Comparison of ENCODE assay signal across 27 cellular contexts in the genomic region with DNA sequence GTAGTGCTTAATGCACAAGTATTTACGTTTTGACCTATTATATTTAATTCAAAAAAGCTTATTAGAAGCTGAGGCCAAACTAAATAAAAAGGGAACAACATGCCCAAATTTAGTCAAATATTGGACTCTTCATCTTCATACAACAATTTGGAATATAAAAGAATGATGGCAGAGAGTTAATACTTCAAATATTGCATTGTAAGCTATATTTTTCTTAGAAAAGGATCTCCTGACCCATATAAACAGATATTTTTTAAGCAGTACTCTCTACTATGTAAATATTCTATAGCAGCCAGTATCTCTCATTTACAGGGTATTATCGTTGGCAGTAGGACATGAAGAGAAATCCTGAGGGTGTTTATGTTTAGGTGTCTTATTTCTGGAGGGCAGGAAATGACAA.
"Had no signal": no experiment of that assay in that cellular context is flagged by ENCODE, and none has a peak within 500 bp of the region (broad histone marks: within the 10 kb centered on the region; RNA-seq: fewer than 3 reads in every experiment).

No MANE protein-coding gene starts in this region.

- H3K9ac ChIP-seq: neural progenitor cell had no signal

- ATAC-seq: activated CD4-positive, alpha-beta T cell treated with anti-CD3 and anti-CD28 coated beads for 36 hours; activated naive CD4-positive, alpha-beta T cell treated with anti-CD3 and anti-CD28 coated beads, Interleukin-2, amount 50 U/mL, for 72 hours; activated T-cell treated with anti-CD3 and anti-CD28 coated beads, Interleukin-2, amount 50 U/mL, for 72 hours; natural killer cell; right cardiac atrium; stimulated activated naive CD8-positive, alpha-beta T cell treated with anti-CD3 and anti-CD28 coated beads, Interleukin-15, Interleukin-2, amounts not matched to agents 100 U/mL and 50 U/mL, for 24 hours had no signal

- FAIRE-seq: endothelial cell of umbilical vein, islet of Langerhans, urothelium cell line had no signal

- H3K4me2 ChIP-seq: neural progenitor cell had no signal

- H3K27ac ChIP-seq: cardiac muscle cell, left ventricle myocardium inferior, neural progenitor cell, testis, transverse colon had no signal

- H3K9me3 ChIP-seq: left ventricle myocardium inferior, testis, transverse colon had no signal

- DNase-seq: activated B cell treated with CpG ODN at 0.5 μM for 24 hours; activated CD4-positive, alpha-beta T cell treated with anti-CD3 and anti-CD28 coated beads for 36 hours; activated CD4-positive, alpha-beta T cell treated with anti-CD3 and anti-CD28 coated beads, Interleukin-2, amount 50 U/mL, for 4 hours; activated naive CD4-positive, alpha-beta T cell; activated T-cell treated with anti-CD3 and anti-CD28 coated beads for 4 hours; activated T-cell treated with anti-CD3 and anti-CD28 coated beads, Interleukin-2, amount 50 U/mL, for 72 hours; anterior cingulate cortex; cerebellar nuclear complex; foreskin melanocyte; left ventricle myocardium inferior; mesendoderm; natural killer cell; occipital lobe; posterior cingulate gyrus; right cardiac atrium; stimulated activated CD4-positive, alpha-beta T cell treated with anti-CD3 and anti-CD28 coated beads, Interleukin-2, amount 100 ng/mL, for 48 hours; stimulated activated naive CD8-positive, alpha-beta T cell treated with anti-CD3 and anti-CD28 coated beads, Interleukin-15, Interleukin-2, amounts not matched to agents 100 U/mL and 50 U/mL, for 24 hours; T-helper 1 cell; testis; transverse colon had no signal

- H3K4me1 ChIP-seq: left ventricle myocardium inferior, neural progenitor cell, testis, transverse colon had no signal

- H3K4me3 ChIP-seq: cardiac muscle cell, left ventricle myocardium inferior, lung, neural progenitor cell, testis, transverse colon had no signal

- H3K27me3 ChIP-seq: cardiac muscle cell, neural progenitor cell, testis, transverse colon had no signal

- H3K36me3 ChIP-seq: cardiac muscle cell, left ventricle myocardium inferior, neural progenitor cell, transverse colon had no signal
